Comparison of ENCODE assay signal across 1 cellular context in the genomic region with DNA sequence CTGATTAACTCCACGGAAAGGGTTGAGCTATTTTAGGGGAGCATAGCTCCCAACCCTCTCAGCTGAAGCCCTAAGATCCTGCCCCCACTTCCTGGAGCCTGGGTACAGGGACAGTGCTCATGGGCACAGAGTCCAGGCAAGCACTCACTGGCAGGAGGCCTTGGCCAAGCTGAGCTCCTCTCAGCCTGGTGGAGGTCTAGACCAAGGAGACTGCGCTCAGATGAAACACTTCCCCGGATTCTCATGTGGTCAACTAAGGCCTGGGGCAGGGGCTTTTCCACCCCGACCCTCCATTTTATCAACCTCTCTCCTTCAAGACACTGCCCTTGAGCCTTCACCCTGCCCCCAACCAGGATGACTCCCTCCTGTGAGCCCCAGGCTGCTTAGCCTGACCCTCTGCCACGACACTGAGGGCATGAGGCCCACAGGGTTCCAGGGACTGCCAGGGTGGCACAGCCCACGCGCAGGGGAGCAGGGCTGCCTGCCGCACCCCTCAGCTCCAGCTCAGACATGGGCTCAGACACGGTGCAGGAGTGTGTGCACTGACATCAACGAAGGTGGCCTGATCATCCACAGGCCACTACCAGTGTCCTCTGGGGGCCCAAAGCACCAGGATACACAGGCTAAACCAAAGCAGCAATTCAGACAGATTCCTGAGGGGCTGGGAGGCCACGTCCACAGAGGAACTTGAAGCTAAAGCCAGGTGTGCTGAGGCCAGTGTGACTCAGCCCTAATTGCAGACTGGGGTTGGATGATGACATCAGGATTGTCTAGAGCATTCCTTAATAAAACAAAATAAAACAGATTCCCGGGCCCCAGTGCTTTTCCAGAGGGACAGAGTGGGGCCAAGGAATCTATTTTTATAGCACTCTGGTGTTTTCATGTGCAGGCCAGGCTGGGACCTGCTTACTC.
TF ChIP-seq lines count a peak whose summit lies in the region.

No MANE protein-coding gene starts in this region.

TF ChIP-seq in H1, 55 proteins besides CTCF, POLR2A, EP300 and RAD21:
- TF ChIP-seq SP1 (IDR thresholded peaks at IDR 0.05; ENCODE audit: low read depth, low read length) (no peak), EGR1 (IDR thresholded peaks at IDR 0.05; ENCODE audit: borderline replicate concordance, low read depth, low read length) (no peak), POLR2AphosphoS5 (IDR thresholded peaks at IDR 0.05; ENCODE audit: low read depth, low read length) (no peak), CEBPB (IDR thresholded peaks at IDR 0.05; ENCODE audit: low read depth, low read length) (no peak), KDM4A (IDR thresholded peaks at IDR 0.05; ENCODE audit: low read depth, low read length, severe bottlenecking) (no peak), HDAC2 (IDR thresholded peaks at IDR 0.05; ENCODE audit: borderline replicate concordance in 1 of 2, low read depth in 2 of 2, low read length in 2 of 2) (no peak), GTF2F1 (IDR thresholded peaks at IDR 0.05; ENCODE audit: borderline replicate concordance, low read depth, low read length) (no peak), CHD2 (IDR thresholded peaks at IDR 0.05; ENCODE audit: low read length) (no peak), SUZ12 (IDR thresholded peaks at IDR 0.05; ENCODE audit: low read length) (no peak), BRCA1 (IDR thresholded peaks at IDR 0.05; ENCODE audit: low read depth, low read length) (no peak), BCL11A (IDR thresholded peaks at IDR 0.05; ENCODE audit: low read depth in 2 of 2, low read length in 2 of 2) (no peak), SIRT6 (IDR thresholded peaks at IDR 0.05; ENCODE audit: low read length) (no peak), BACH1 (IDR thresholded peaks at IDR 0.05; ENCODE audit: low read length) (no peak), NRF1 (IDR thresholded peaks at IDR 0.05; ENCODE audit: low read depth, low read length) (no peak), FOSL1 (IDR thresholded peaks at IDR 0.05; ENCODE audit: insufficient read depth, low read depth, low read length) (no peak), MAFK (IDR thresholded peaks at IDR 0.05; ENCODE audit: low read depth, low read length) (no peak), SIN3A (conservative IDR thresholded peaks at IDR 0.05 in 1 of 2, IDR thresholded peaks at IDR 0.05 in 1 of 2; ENCODE audit: low read depth in 1 of 2, low read length in 2 of 2) (no peak), SP4 (IDR thresholded peaks at IDR 0.05; ENCODE audit: low read length) (no peak)
- TF ChIP-seq, protein P1, sequence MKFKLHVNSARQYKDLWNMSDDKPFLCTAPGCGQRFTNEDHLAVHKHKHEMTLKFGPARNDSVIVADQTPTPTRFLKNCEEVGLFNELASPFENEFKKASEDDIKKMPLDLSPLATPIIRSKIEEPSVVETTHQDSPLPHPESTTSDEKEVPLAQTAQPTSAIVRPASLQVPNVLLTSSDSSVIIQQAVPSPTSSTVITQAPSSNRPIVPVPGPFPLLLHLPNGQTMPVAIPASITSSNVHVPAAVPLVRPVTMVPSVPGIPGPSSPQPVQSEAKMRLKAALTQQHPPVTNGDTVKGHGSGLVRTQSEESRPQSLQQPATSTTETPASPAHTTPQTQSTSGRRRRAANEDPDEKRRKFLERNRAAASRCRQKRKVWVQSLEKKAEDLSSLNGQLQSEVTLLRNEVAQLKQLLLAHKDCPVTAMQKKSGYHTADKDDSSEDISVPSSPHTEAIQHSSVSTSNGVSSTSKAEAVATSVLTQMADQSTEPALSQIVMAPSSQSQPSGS (IDR thresholded peaks at IDR 0.05; ENCODE audit: low read length) = no peak
TF ChIP-seq in H1: peak in this region for 0.
